In genomic region chr10:73819513-73820093, GRCh38 we compare ENCODE assay signal across 12 cellular contexts. TPM values are rescaled to one million over a fixed set of nuclear protein-coding genes. Genes with fewer than 3 reads are reported as not detected.
DNase-seq lines count a peak whose midpoint lies in the region; ATAC-seq, FAIRE-seq and TF ChIP-seq lines count a peak whose summit lies in the region.
"Had no signal": no experiment of that assay in that cellular context is flagged by ENCODE, and none has a peak within 500 bp of the region (broad histone marks: within the 10 kb centered on the region; RNA-seq: fewer than 3 reads in every experiment).

No MANE protein-coding gene starts in this region.

- no peaks in the 10 kb centered on the region for H3K9me3 ChIP-seq in ascending aorta
- H3K9me3 ChIP-seq in heart left ventricle: no peaks in the 10 kb centered on the region
- H3K9me3 ChIP-seq in pancreas: no peaks in the 10 kb centered on the region

- no peak overlapping the region for H3K4me3 ChIP-seq in ascending aorta
- no peak overlapping the region for H3K4me3 ChIP-seq in heart left ventricle
- H3K4me3 ChIP-seq in pancreas: no peak overlapping the region

- H3K36me3 ChIP-seq in ascending aorta: peaks cover 51 to 76% of the 10 kb centered on the region in 2 donors
- H3K36me3 ChIP-seq in heart left ventricle: peaks cover 0 to 56% (median 40%) of the 10 kb centered on the region in 9 donors
- no peaks in the 10 kb centered on the region for H3K36me3 ChIP-seq in pancreas

- DNase-seq in ELF-1 (ENCODE audit: low read depth, low spot score) (peak; percentile 28), ascending aorta (ENCODE audit: low spot score in 2 of 2) (no peak), heart left ventricle (peak in 2 of 5 donors; percentile 49 to 55), pancreas (peak; percentile 87 to 96 (median 89)), SW480 (ENCODE audit: low spot score) (no peak), HuH-7.5 (ENCODE audit: low spot score) (no peak), NCI-H1930 (lab: John Stamatoyannopoulos, UW) (no peak), HK-2 (ENCODE audit: unreplicated experiment) (no peak)
- DNase-seq: CD4-positive, alpha-beta memory T cell; NCI-H446 treated with DMSO at 0.1 percent for 48 hours had no signal

- H3K27me3 ChIP-seq in ascending aorta (no peaks in the 10 kb centered on the region), heart left ventricle (no peaks in the 10 kb centered on the region), pancreas (no peaks in the 10 kb centered on the region)

- TF ChIP-seq POLR2A in heart left ventricle (IDR thresholded peaks at IDR 0.05): no peak

- intact Hi-C loops in ascending aorta (cut with DNase I) (no loop called here), heart left ventricle (cut with DNase I) (no loop called here), pancreas (cut with DNase I) (no loop called here)

- WGBS in heart left ventricle, 4 donors: 73 to 87% (median 83%) methylated on average over 18 to 20 of the region's 20 CpGs
- 22 to 24% methylated on average over 20 of the region's 20 CpGs for WGBS in pancreas, 2 donors

- peak; percentile 23 to 59 (median 42) for ATAC-seq in heart left ventricle
- peak; percentile 93 to 97 (median 96) for ATAC-seq in pancreas

- peaks cover 0 to 24% of the 10 kb centered on the region in 2 donors for H3K4me1 ChIP-seq in ascending aorta
- peaks cover 0 to 52% (median 1%) of the 10 kb centered on the region in 12 donors for H3K4me1 ChIP-seq in heart left ventricle
- peaks cover 5 to 7% (median 6%) of the 10 kb centered on the region in 3 donors for H3K4me1 ChIP-seq in pancreas

- TF ChIP-seq CTCF in ascending aorta (IDR thresholded peaks at IDR 0.05) (no peak), heart left ventricle (IDR thresholded peaks at IDR 0.05) (peak in 2 of 12 donors; percentile 8 to 16), pancreas (IDR thresholded peaks at IDR 0.05) (no peak)

- H3K27ac ChIP-seq in ascending aorta (peak overlapping the region; percentile 86 to 90), heart left ventricle (peak overlapping the region in 4 of 12 donors; percentile 4 to 31 (median 14)), pancreas (peak overlapping the region; percentile 19 to 53 (median 48))

- FAIRE-seq in pancreas (lab: Jason Lieb, UNC): no peak
- FAIRE-seq: GM18507, HTR-8/SVneo had no signal

RNA-seq across cellular contexts. Expression of gene NDST2, which starts 8.2 kb away (rescaled TPM):
- 130 TPM for total RNA-seq in ascending aorta
- total RNA-seq in heart left ventricle: 10 to 100 TPM in 6 of 9 donors, 1 to 10 TPM in 3; 5.8 to 32.3 (median 12.3) TPM
- 1 to 10 TPM; 8.3 to 9.4 TPM for polyA plus RNA-seq in heart left ventricle
- 10 to 100 TPM in 3 of 6 donors, 1 to 10 TPM in 3; 7.8 to 20.5 (median 10.2) TPM for total RNA-seq in pancreas
- polyA plus RNA-seq in pancreas: 10 to 100 TPM; 12.6 to 17.7 TPM

RNA-seq across cellular contexts. Expression of gene ZSWIM8, which starts 34.2 kb away (rescaled TPM):
- 106 TPM for total RNA-seq in ascending aorta
- total RNA-seq in heart left ventricle: 10 to 100 TPM; 37.6 to 69.7 (median 58.0) TPM
- 10 to 100 TPM; 47.8 to 64.6 TPM for polyA plus RNA-seq in heart left ventricle
- 10 to 100 TPM; 20.7 to 73.3 (median 38.0) TPM for total RNA-seq in pancreas
- 100 to 1,000 TPM; 160 to 187 TPM for polyA plus RNA-seq in pancreas

RNA-seq across cellular contexts. Expression of gene CHCHD1, which starts 37.8 kb away (rescaled TPM):
- total RNA-seq in ascending aorta (24.5 TPM), heart left ventricle (10 to 100 TPM; 17.3 to 39.8 (median 22.7) TPM), pancreas (1 to 10 TPM; 4.4 to 9.6 (median 7.3) TPM)
- polyA plus RNA-seq in heart left ventricle (10 to 100 TPM; 76.0 to 77.9 TPM), pancreas (10 to 100 TPM; 26.3 to 31.7 TPM)

RNA-seq across cellular contexts. Expression of gene CAMK2G, which starts 54.8 kb away (rescaled TPM):
- total RNA-seq in ascending aorta: 60.3 TPM
- total RNA-seq in heart left ventricle: 10 to 100 TPM; 10.4 to 18.6 (median 14.7) TPM
- polyA plus RNA-seq in heart left ventricle: 10 to 100 TPM in 1 of 2 donors, 1 to 10 TPM in 1; 8.0 to 11.3 TPM
- 10 to 100 TPM in 1 of 6 donors, 1 to 10 TPM in 5; 5.3 to 10.5 (median 7.6) TPM for total RNA-seq in pancreas
- 10 to 100 TPM in 1 of 2 donors, 1 to 10 TPM in 1; 9.0 to 18.4 TPM for polyA plus RNA-seq in pancreas

Comparison
In these comparisons a context has a peak if more than half of its experiments do, and no peak if none do; other contexts are left out.
1. DNase-seq: peak in ELF-1 (single experiment) and pancreas (6 of 6); none in ascending aorta (0 of 2), SW480 (single experiment), HuH-7.5 (single experiment), NCI-H1930 (0 of 2) and HK-2 (single experiment).